ENCODE assay signal across 8 cellular contexts in genomic region chr12:100141998-100142850, GRCh38. TPM values are rescaled to one million over a fixed set of nuclear protein-coding genes. Genes with fewer than 3 reads are reported as not detected.
DNase-seq lines count a peak whose midpoint lies in the region; ATAC-seq and TF ChIP-seq lines count a peak whose summit lies in the region.

No MANE protein-coding gene starts in this region.

- no peaks in the 10 kb centered on the region for H3K36me3 ChIP-seq in Panc1 (ENCODE audit: control insufficient read depth, insufficient read depth, low read length)
- H3K36me3 ChIP-seq in left ventricle myocardium inferior = no peaks in the 10 kb centered on the region

- H3K4me1 Mint-ChIP-seq in Calu3 (ENCODE audit: low read depth, unreplicated experiment) (peaks cover 26% of the 10 kb centered on the region), progenitor cell of endocrine pancreas (ENCODE audit: low read depth) (peaks cover 17% of the 10 kb centered on the region)
- H3K4me1 Mint-ChIP-seq in activated naive CD8-positive, alpha-beta T cell treated with anti-CD3 and anti-CD28 coated beads, Interleukin-2, amount 50 U/mL, for 24 hours = peaks cover 55% of the 10 kb centered on the region

- in situ Hi-C loops in Panc1 (cut with HindIII; ENCODE audit: low pct_unique_long_range_greater_than_20kb, low sequenced_read_pairs) = no loop called here

- TF ChIP-seq CTCF in Calu3 (IDR thresholded peaks at IDR 0.05; ENCODE audit: unreplicated experiment) = no peak
- TF ChIP-seq CTCF in Panc1 (IDR thresholded peaks at IDR 0.05) = no peak
- TF ChIP-seq CTCF in left ventricle myocardium inferior (IDR thresholded peaks at IDR 0.05; ENCODE audit: borderline replicate concordance) = no peak
- no peak for TF ChIP-seq CTCF in progenitor cell of endocrine pancreas (IDR thresholded peaks at IDR 0.05; ENCODE audit: unreplicated experiment)

- DNase-seq in Calu3 (peak; percentile 48), Panc1 (ENCODE audit: low read depth, low spot score) (no peak), left ventricle myocardium inferior (peak; percentile 49), progenitor cell of endocrine pancreas (ENCODE audit: low spot score, unreplicated experiment) (peak; percentile 39), 8988T (no peak)
- DNase-seq in activated naive CD8-positive, alpha-beta T cell treated with anti-CD3 and anti-CD28 coated beads, Interleukin-2, amount 50 U/mL, for 24 hours = peak; percentile 50

- peak; percentile 44 for ATAC-seq in GM19452 (IDR thresholded peaks at IDR 0.05; ENCODE audit: unreplicated experiment)
- ATAC-seq in HG03520 (IDR thresholded peaks at IDR 0.05; ENCODE audit: unreplicated experiment) = peak; percentile 36
- peak; percentile 75 for ATAC-seq in Panc1
- peak; percentile 46 for ATAC-seq in activated naive CD8-positive, alpha-beta T cell treated with anti-CD3 and anti-CD28 coated beads, Interleukin-2, amount 50 U/mL, for 24 hours

- no peaks in the 10 kb centered on the region for H3K27me3 ChIP-seq in Panc1 (ENCODE audit: control insufficient read depth, insufficient read depth, low read length)
- H3K27me3 ChIP-seq in left ventricle myocardium inferior (ENCODE audit: low read depth) = no peaks in the 10 kb centered on the region

- intact Hi-C loops in Calu3 (cut with micrococcal nuclease; ENCODE audit: unreplicated experiment) = no loop called here
- intact Hi-C loops in Panc1 (cut with micrococcal nuclease; ENCODE audit: unreplicated experiment) = loop anchor here (5.0 kb wide), 1 partner anchor 55 kb away; no protein-coding TSS in a partner anchor
- intact Hi-C loops in left ventricle myocardium inferior (cut with micrococcal nuclease) = no loop called here

- CTCF ChIA-PET in Calu3 (lab: Charles Lee) (no interaction called here), Panc1 (lab: Charles Lee) (no interaction called here)

- peaks cover 31% of the 10 kb centered on the region for H3K4me1 ChIP-seq in Panc1 (ENCODE audit: control insufficient read depth, insufficient read depth, low read length)
- peaks cover 48% of the 10 kb centered on the region for H3K4me1 ChIP-seq in left ventricle myocardium inferior

- peak overlapping the region; percentile 98 for H3K4me3 Mint-ChIP-seq in Calu3 (ENCODE audit: low read depth, unreplicated experiment)
- peak overlapping the region; percentile 95 for H3K4me3 Mint-ChIP-seq in activated naive CD8-positive, alpha-beta T cell treated with anti-CD3 and anti-CD28 coated beads, Interleukin-2, amount 50 U/mL, for 24 hours
- H3K4me3 Mint-ChIP-seq in progenitor cell of endocrine pancreas (ENCODE audit: low read depth) = peak overlapping the region; percentile 92

- H3K27ac Mint-ChIP-seq in Calu3 (ENCODE audit: unreplicated experiment) (peak overlapping the region; percentile 51), progenitor cell of endocrine pancreas (peak overlapping the region; percentile 100)
- peak overlapping the region; percentile 99 for H3K27ac Mint-ChIP-seq in activated naive CD8-positive, alpha-beta T cell treated with anti-CD3 and anti-CD28 coated beads, Interleukin-2, amount 50 U/mL, for 24 hours

- H3K9me3 ChIP-seq in Panc1 (ENCODE audit: control insufficient read depth, insufficient read depth, low read depth, low read length) (no peaks in the 10 kb centered on the region), left ventricle myocardium inferior (replicated peaks) (peaks cover 2% of the 10 kb centered on the region)

- TSS peak; percentile 36 for BruUV-seq in Calu3 (replicated peaks; lab: Mats Ljungman, UMichigan)
- TSS peak; percentile 73 for BruUV-seq in Panc1 (replicated peaks; lab: Mats Ljungman, UMichigan)

- peak overlapping the region; percentile 89 to 90 for H3K4me3 ChIP-seq in Panc1 (ENCODE audit: low read depth in 2 of 2, low read length in 2 of 2)
- peak overlapping the region; percentile 90 for H3K4me3 ChIP-seq in left ventricle myocardium inferior

- H3K27ac ChIP-seq in Panc1 (ENCODE audit: low read length) (peak overlapping the region; percentile 90), left ventricle myocardium inferior (replicated peaks) (peak overlapping the region; percentile 94)

- peaks cover 23% of the 10 kb centered on the region for H3K36me3 Mint-ChIP-seq in Calu3 (ENCODE audit: insufficient read depth, unreplicated experiment)
- peaks cover 26% of the 10 kb centered on the region for H3K36me3 Mint-ChIP-seq in activated naive CD8-positive, alpha-beta T cell treated with anti-CD3 and anti-CD28 coated beads, Interleukin-2, amount 50 U/mL, for 24 hours (ENCODE audit: low read depth)
- no peaks in the 10 kb centered on the region for H3K36me3 Mint-ChIP-seq in progenitor cell of endocrine pancreas (ENCODE audit: insufficient read depth)

- H3K27me3 Mint-ChIP-seq in Calu3 (ENCODE audit: unreplicated experiment) (no peaks in the 10 kb centered on the region), progenitor cell of endocrine pancreas (no peaks in the 10 kb centered on the region)
- H3K27me3 Mint-ChIP-seq in activated naive CD8-positive, alpha-beta T cell treated with anti-CD3 and anti-CD28 coated beads, Interleukin-2, amount 50 U/mL, for 24 hours = no peaks in the 10 kb centered on the region

- POLR2A ChIA-PET in Panc1 (lab: Charles Lee) = no interaction called here

- H3K9me3 Mint-ChIP-seq in Calu3 (ENCODE audit: low read depth, unreplicated experiment) (no peaks in the 10 kb centered on the region), progenitor cell of endocrine pancreas (ENCODE audit: low read depth) (no peaks in the 10 kb centered on the region)
- no peaks in the 10 kb centered on the region for H3K9me3 Mint-ChIP-seq in activated naive CD8-positive, alpha-beta T cell treated with anti-CD3 and anti-CD28 coated beads, Interleukin-2, amount 50 U/mL, for 24 hours

RNA-seq across cellular contexts. Expression of gene BLTP3B, which starts 0.5 kb away (rescaled TPM):
- 15.8 and 19.1 TPM in 2 replicates for total RNA-seq in Calu3 (2022)
- 32.2 TPM for total RNA-seq in Panc1 (2021; ENCODE audit: unreplicated experiment)
- 6.8 TPM for polyA plus RNA-seq in Panc1 (2012; ENCODE audit: insufficient read length)
- 11.9 TPM for total RNA-seq in left ventricle myocardium inferior
- total RNA-seq in progenitor cell of endocrine pancreas = 22.7 and 23.6 TPM in 2 replicates

RNA-seq across cellular contexts. Expression of gene ACTR6, which starts 58.4 kb away (rescaled TPM):
- total RNA-seq in Calu3 (2022) = 35.2 and 35.4 TPM in 2 replicates
- 21.2 TPM for total RNA-seq in Panc1 (2021; ENCODE audit: unreplicated experiment)
- polyA plus RNA-seq in Panc1 (2012; ENCODE audit: insufficient read length) = 9.7 TPM
- total RNA-seq in left ventricle myocardium inferior = 18.3 TPM
- 22.0 and 29.7 TPM in 2 replicates for total RNA-seq in progenitor cell of endocrine pancreas

Comparison
In these comparisons a context has a peak if more than half of its experiments do, and no peak if none do; other contexts are left out.
1. DNase-seq: peak in Calu3 (single experiment), activated naive CD8-positive, alpha-beta T cell treated with anti-CD3 and anti-CD28 coated beads, Interleukin-2, amount 50 U/mL, for 24 hours (single experiment), left ventricle myocardium inferior (single experiment) and progenitor cell of endocrine pancreas (single experiment); none in Panc1 (single experiment) and 8988T (single experiment).
2. Peak in every context shown above with its lines, with median percentiles within 50 percentile points of each other: H3K27ac Mint-ChIP-seq, H3K4me3 Mint-ChIP-seq and ATAC-seq.